ENCODE assay signal across 18 cellular contexts in the genomic region with DNA sequence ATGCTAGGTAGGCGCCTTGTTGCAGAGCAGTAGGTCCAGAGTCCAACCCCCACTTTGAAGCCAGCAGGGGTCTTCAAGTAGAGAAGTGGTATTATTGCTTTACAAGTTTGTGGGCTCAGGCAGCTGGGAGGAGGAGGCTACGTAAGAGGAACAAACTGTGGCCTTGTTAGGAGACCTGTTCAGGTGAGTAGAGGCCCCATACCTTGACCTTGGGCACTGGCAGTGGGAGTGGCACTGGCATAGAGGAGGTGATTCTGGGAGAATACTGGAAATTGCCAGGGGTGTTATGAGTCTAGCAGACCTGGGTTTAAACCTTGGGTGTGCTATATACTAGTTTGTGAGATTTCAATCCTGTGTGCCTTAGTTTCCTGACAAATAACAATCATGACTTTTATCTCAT. TPM values are rescaled to one million over a fixed set of nuclear protein-coding genes. Genes with fewer than 3 reads are reported as not detected.
DNase-seq lines count a peak whose midpoint lies in the region; ATAC-seq and TF ChIP-seq lines count a peak whose summit lies in the region.
"Had no signal": no experiment of that assay in that cellular context is flagged by ENCODE, and none has a peak within 500 bp of the region (broad histone marks: within the 10 kb centered on the region; RNA-seq: fewer than 3 reads in every experiment).

No MANE protein-coding gene starts in this region.

- no peak for ATAC-seq in activated naive CD4-positive, alpha-beta T cell treated with anti-CD3 and anti-CD28 coated beads, Interleukin-2, amount 50 U/mL, for 72 hours
- ATAC-seq in WTC11: no peak
- ATAC-seq in mucosa of descending colon: peak; percentile 51
- no peak for ATAC-seq in stimulated activated effector memory CD8-positive, alpha-beta T cell treated with anti-CD3 and anti-CD28 coated beads, Interleukin-12 subunit alpha, Interleukin-12 subunit beta, amount 100 ng/mL, for 72 hours

- no peak for TF ChIP-seq CTCF in WTC11 (IDR thresholded peaks at IDR 0.05)
- no peak for TF ChIP-seq CTCF in mucosa of descending colon (IDR thresholded peaks at IDR 0.05)

- peaks cover 5% of the 10 kb centered on the region for H3K4me1 ChIP-seq in mucosa of descending colon (ENCODE audit: low read depth)

- H3K4me3 ChIP-seq in mucosa of descending colon: no peak overlapping the region

- H3K4me3 Mint-ChIP-seq in WTC11: no peak overlapping the region
- no peak overlapping the region for H3K4me3 Mint-ChIP-seq in stimulated activated effector memory CD8-positive, alpha-beta T cell treated with anti-CD3 and anti-CD28 coated beads, Interleukin-12 subunit alpha, Interleukin-12 subunit beta, amount 100 ng/mL, for 72 hours
- no peak overlapping the region for H3K4me3 Mint-ChIP-seq in activated T-helper 1 cell treated with anti-CD3 and anti-CD28 coated beads, Interleukin-12 subunit alpha, Interleukin-12 subunit beta, Interleukin-2, Interleukin-4 antibody, amounts not matched to agents 30 ng/mL and 10 ng/mL and 1 ng/mL, durations not matched to agents 14 hours and 24 hours and 36 hours
- H3K4me3 Mint-ChIP-seq: CD14-positive monocyte had no signal

- H3K9me3 Mint-ChIP-seq in activated naive CD4-positive, alpha-beta T cell treated with anti-CD3 and anti-CD28 coated beads, Interleukin-2, amount 50 U/mL, for 72 hours: no peaks in the 10 kb centered on the region
- no peaks in the 10 kb centered on the region for H3K9me3 Mint-ChIP-seq in WTC11
- no peaks in the 10 kb centered on the region for H3K9me3 Mint-ChIP-seq in stimulated activated effector memory CD8-positive, alpha-beta T cell treated with anti-CD3 and anti-CD28 coated beads, Interleukin-12 subunit alpha, Interleukin-12 subunit beta, amount 100 ng/mL, for 72 hours
- no peaks in the 10 kb centered on the region for H3K9me3 Mint-ChIP-seq in activated T-helper 1 cell treated with anti-CD3 and anti-CD28 coated beads, Interleukin-12 subunit alpha, Interleukin-12 subunit beta, Interleukin-2, Interleukin-4 antibody, amounts not matched to agents 30 ng/mL and 10 ng/mL and 1 ng/mL, durations not matched to agents 14 hours and 24 hours and 36 hours
- H3K9me3 Mint-ChIP-seq: CD14-positive monocyte had no signal

- POLR2A ChIA-PET in WTC11 (lab: Charles Lee): no interaction called here

- no peaks in the 10 kb centered on the region for H3K36me3 ChIP-seq in mucosa of descending colon (ENCODE audit: low read depth)

- intact Hi-C loops in mucosa of descending colon (cut with DNase I, micrococcal nuclease): no loop called here
- intact Hi-C loops in activated T-helper 1 cell treated with anti-CD3 and anti-CD28 coated beads, Interleukin-12 subunit alpha, Interleukin-12 subunit beta, Interleukin-2, Interleukin-4 antibody, amounts not matched to agents 30 ng/mL and 10 ng/mL and 1 ng/mL, durations not matched to agents 14 hours and 24 hours and 36 hours (cut with micrococcal nuclease): no loop called here

- DNase-seq in activated naive CD4-positive, alpha-beta T cell treated with anti-CD3 and anti-CD28 coated beads, Interleukin-2, amount 50 U/mL, for 72 hours (ENCODE audit: low spot score in 2 of 2): no peak
- no peak for DNase-seq in activated naive CD4-positive, alpha-beta T cell treated with Interleukin-2 at 50 U/mL for 16 hours
- DNase-seq in WTC11 (ENCODE audit: low spot score): no peak
- DNase-seq in mucosa of descending colon: no peak
- no peak for DNase-seq in stimulated activated effector memory CD8-positive, alpha-beta T cell treated with anti-CD3 and anti-CD28 coated beads, Interleukin-12 subunit alpha, Interleukin-12 subunit beta, amount 100 ng/mL, for 72 hours (ENCODE audit: low spot score in 2 of 2)
- no peak for DNase-seq in HT-29 (ENCODE audit: low spot score)
- no peak for DNase-seq in NCI-H2107 treated with DMSO at 0.1 percent for 48 hours (lab: John Stamatoyannopoulos, UW; ENCODE audit: unreplicated experiment)
- no peak for DNase-seq in activated T-helper 1 cell treated with anti-CD3 and anti-CD28 coated beads, Interleukin-12 subunit alpha, Interleukin-12 subunit beta, Interleukin-2, Interleukin-4 antibody, amounts not matched to agents 30 ng/mL and 10 ng/mL and 1 ng/mL, durations not matched to agents 14 hours and 24 hours and 36 hours (ENCODE audit: low spot score)
- DNase-seq: ACHN, AML-193, NCI-H1417, NCI-H187 treated with DMSO at 0.1 percent for 48 hours, NCI-H2171, NCI-H446, NCI-H69, SHP77 had no signal

- H3K9me3 ChIP-seq in mucosa of descending colon: no peaks in the 10 kb centered on the region

- CTCF ChIA-PET in WTC11 (lab: Charles Lee): interaction anchor here (1.6 kb wide), 1 partner anchor 16 kb away, joined by 3 read pairs; no protein-coding TSS in a partner anchor

- peaks cover 9 to 30% of the 10 kb centered on the region in 2 donors for H3K36me3 Mint-ChIP-seq in activated naive CD4-positive, alpha-beta T cell treated with anti-CD3 and anti-CD28 coated beads, Interleukin-2, amount 50 U/mL, for 72 hours
- no peaks in the 10 kb centered on the region for H3K36me3 Mint-ChIP-seq in WTC11
- H3K36me3 Mint-ChIP-seq in stimulated activated effector memory CD8-positive, alpha-beta T cell treated with anti-CD3 and anti-CD28 coated beads, Interleukin-12 subunit alpha, Interleukin-12 subunit beta, amount 100 ng/mL, for 72 hours: peaks cover 26% of the 10 kb centered on the region
- H3K36me3 Mint-ChIP-seq in activated T-helper 1 cell treated with anti-CD3 and anti-CD28 coated beads, Interleukin-12 subunit alpha, Interleukin-12 subunit beta, Interleukin-2, Interleukin-4 antibody, amounts not matched to agents 30 ng/mL and 10 ng/mL and 1 ng/mL, durations not matched to agents 14 hours and 24 hours and 36 hours (ENCODE audit: low read depth): peaks cover 21% of the 10 kb centered on the region

- H3K27ac Mint-ChIP-seq in activated naive CD4-positive, alpha-beta T cell treated with anti-CD3 and anti-CD28 coated beads, Interleukin-2, amount 50 U/mL, for 72 hours: peak overlapping the region; percentile 0 to 75
- peak overlapping the region; percentile 39; the same call in 1 of the 2 replicates for H3K27ac Mint-ChIP-seq in WTC11
- peak overlapping the region; percentile 63 for H3K27ac Mint-ChIP-seq in stimulated activated effector memory CD8-positive, alpha-beta T cell treated with anti-CD3 and anti-CD28 coated beads, Interleukin-12 subunit alpha, Interleukin-12 subunit beta, amount 100 ng/mL, for 72 hours
- H3K27ac Mint-ChIP-seq in activated T-helper 1 cell treated with anti-CD3 and anti-CD28 coated beads, Interleukin-12 subunit alpha, Interleukin-12 subunit beta, Interleukin-2, Interleukin-4 antibody, amounts not matched to agents 30 ng/mL and 10 ng/mL and 1 ng/mL, durations not matched to agents 14 hours and 24 hours and 36 hours: no peak overlapping the region

- H3K27me3 Mint-ChIP-seq in WTC11 (ENCODE audit: low read depth): no peaks in the 10 kb centered on the region
- no peaks in the 10 kb centered on the region for H3K27me3 Mint-ChIP-seq in activated T-helper 1 cell treated with anti-CD3 and anti-CD28 coated beads, Interleukin-12 subunit alpha, Interleukin-12 subunit beta, Interleukin-2, Interleukin-4 antibody, amounts not matched to agents 30 ng/mL and 10 ng/mL and 1 ng/mL, durations not matched to agents 14 hours and 24 hours and 36 hours (ENCODE audit: insufficient read depth)

- peaks cover 45% of the 10 kb centered on the region for H3K4me1 Mint-ChIP-seq in WTC11
- peaks cover 67% of the 10 kb centered on the region for H3K4me1 Mint-ChIP-seq in stimulated activated effector memory CD8-positive, alpha-beta T cell treated with anti-CD3 and anti-CD28 coated beads, Interleukin-12 subunit alpha, Interleukin-12 subunit beta, amount 100 ng/mL, for 72 hours
- peaks cover 76% of the 10 kb centered on the region for H3K4me1 Mint-ChIP-seq in activated T-helper 1 cell treated with anti-CD3 and anti-CD28 coated beads, Interleukin-12 subunit alpha, Interleukin-12 subunit beta, Interleukin-2, Interleukin-4 antibody, amounts not matched to agents 30 ng/mL and 10 ng/mL and 1 ng/mL, durations not matched to agents 14 hours and 24 hours and 36 hours (ENCODE audit: low read depth)

TF ChIP-seq in WTC11, 78 proteins besides CTCF, POLR2A, EP300 and RAD21 (continues in another document):
- TF ChIP-seq ZNF138 (CRISPR knock-in tag; conservative IDR thresholded peaks at IDR 0.05): no peak
- TF ChIP-seq ZNF281 (CRISPR knock-in tag; IDR thresholded peaks at IDR 0.05): no peak

RNA-seq across cellular contexts. Expression of gene SCAANT1, which starts 34.6 kb away (rescaled TPM):
- not detected for total RNA-seq in activated naive CD4-positive, alpha-beta T cell treated with anti-CD3 and anti-CD28 coated beads, Interleukin-2, amount 50 U/mL, for 72 hours
- total RNA-seq in WTC11 (2021) (1.3 TPM in 1 of 3 replicates, not detected in the others), mucosa of descending colon (not detected)
- total RNA-seq in HT-29 (2014; rRNA removed; shearing (Covaris generic)): not detected in 2 replicates
- total RNA-seq in activated T-helper 1 cell treated with anti-CD3 and anti-CD28 coated beads, Interleukin-12 subunit alpha, Interleukin-12 subunit beta, Interleukin-2, Interleukin-4 antibody, amounts not matched to agents 30 ng/mL and 10 ng/mL and 1 ng/mL, durations not matched to agents 14 hours and 24 hours and 36 hours: not detected in 2 replicates
- total RNA-seq: OCI-LY7 had no signal
